Comparison of ENCODE assay signal across 20 cellular contexts in genomic region chr1:25253911-25254310, GRCh38. TPM values are rescaled to one million over a fixed set of nuclear protein-coding genes. Genes with fewer than 3 reads are reported as not detected.
DNase-seq lines count a peak whose midpoint lies in the region; ATAC-seq and TF ChIP-seq lines count a peak whose summit lies in the region.
"Had no signal": no experiment of that assay in that cellular context is flagged by ENCODE, and none has a peak within 500 bp of the region (broad histone marks: within the 10 kb centered on the region; RNA-seq: fewer than 3 reads in every experiment).

No MANE protein-coding gene starts in this region.

- CTCF ChIA-PET in BJ (lab: Yijun Ruan, JAX), result interaction anchor here (0.8 kb wide), 1 partner anchor 14 kb away, joined by 3 read pairs; no protein-coding TSS in a partner anchor

- POLR2A ChIA-PET in BJ (lab: Charles Lee), result no interaction called here

- H3K27me3 ChIP-seq in BJ (ENCODE audit: control insufficient read depth, insufficient read depth, low read length) (no peaks in the 10 kb centered on the region), HUES48 (ENCODE audit: control insufficient read depth, insufficient read depth, low read length) (no peaks in the 10 kb centered on the region)
- H3K27me3 ChIP-seq: MG63, upper lobe of right lung had no signal

- peak; percentile 39 for DNase-seq in BJ (ENCODE audit: low read depth)
- peak; percentile 32 for DNase-seq in astrocyte of the hippocampus (ENCODE audit: low read depth, low spot score)
- DNase-seq in kidney glomerular epithelial cell (lab: John Stamatoyannopoulos, UW), result peak; percentile 82
- no peak for DNase-seq in GOT3 (lab: John Stamatoyannopoulos, UW)
- no peak for DNase-seq in NCI-H748 (lab: John Stamatoyannopoulos, UW; ENCODE audit: unreplicated experiment)
- DNase-seq in NCI-H345 (lab: John Stamatoyannopoulos, UW), result no peak
- DNase-seq: activated naive CD4-positive, alpha-beta T cell; CD8-positive, alpha-beta T cell; erythroblast; GF-D8; hypothalamus; MG63; nephron progenitor cell; right cardiac atrium; stimulated activated CD4-positive, alpha-beta T cell treated with anti-CD3 and anti-CD28 coated beads, Interleukin-2, amount 100 ng/mL, for 48 hours; upper lobe of right lung had no signal

- no peak overlapping the region for H3K4me3 ChIP-seq in BJ (ENCODE audit: low read depth, low read length)
- H3K4me3 ChIP-seq in HUES48 (ENCODE audit: low read depth, low read length), result no peak overlapping the region
- H3K4me3 ChIP-seq: HAP-1, MG63, SK-N-MC, upper lobe of right lung had no signal

- H3K9ac ChIP-seq in HUES48 (ENCODE audit: low read depth, low read length), result no peak overlapping the region

- no peaks in the 10 kb centered on the region for H3K9me3 ChIP-seq in HUES48 (ENCODE audit: control insufficient read depth, insufficient read depth, low read length)
- H3K9me3 ChIP-seq: HAP-1, MG63, upper lobe of right lung had no signal

- no peaks in the 10 kb centered on the region for H3K36me3 ChIP-seq in BJ (ENCODE audit: control insufficient read depth, insufficient read depth, low read length)
- H3K36me3 ChIP-seq in HUES48 (ENCODE audit: control insufficient read depth, insufficient read depth, low read length), result no peaks in the 10 kb centered on the region
- H3K36me3 ChIP-seq: HAP-1, MG63, upper lobe of right lung had no signal

- TF ChIP-seq CTCF in BJ (IDR thresholded peaks at IDR 0.05; ENCODE audit: insufficient read depth, low read depth, low read length), result no peak

- peak overlapping the region; percentile 90 for H3K27ac ChIP-seq in HUES48 (ENCODE audit: low read depth, low read length)
- H3K27ac ChIP-seq: SK-N-MC, upper lobe of right lung had no signal

- ATAC-seq in HG03342 (IDR thresholded peaks at IDR 0.05; ENCODE audit: unreplicated experiment), result no peak
- ATAC-seq: CD8-positive, alpha-beta T cell; right cardiac atrium; upper lobe of right lung had no signal

- H3K4me1 ChIP-seq in HUES48 (ENCODE audit: control insufficient read depth, insufficient read depth, low read length), result peaks cover 12% of the 10 kb centered on the region
- H3K4me1 ChIP-seq: upper lobe of right lung had no signal

RNA-seq across cellular contexts. Expression of gene RSRP1, which starts 6.7 kb away (rescaled TPM):
- polyA plus RNA-seq in BJ (2011; rRNA removed), result 59.7 and 70.4 TPM in 2 replicates
- polyA minus RNA-seq in BJ (2011; rRNA and poly(A)+ RNA removed), result 42.7 and 56.1 TPM in 2 replicates

RNA-seq across cellular contexts. Expression of gene RHD, which starts 18.4 kb away (rescaled TPM):
- polyA plus RNA-seq in BJ (2011; rRNA removed), result 0.10 and 0.12 TPM in 2 replicates
- 0.05 TPM in 1 of 2 replicates, not detected in the other for polyA minus RNA-seq in BJ (2011; rRNA and poly(A)+ RNA removed)

RNA-seq across cellular contexts. Expression of gene SYF2, which starts 21.6 kb away (rescaled TPM):
- polyA plus RNA-seq in BJ (2011; rRNA removed), result 15.0 and 32.6 TPM in 2 replicates
- polyA minus RNA-seq in BJ (2011; rRNA and poly(A)+ RNA removed), result 3.1 and 3.3 TPM in 2 replicates

Comparison
In these comparisons a context has a peak if more than half of its experiments do, and no peak if none do; other contexts are left out.
1. DNase-seq: peak in BJ (single experiment), astrocyte of the hippocampus (single experiment) and kidney glomerular epithelial cell (single experiment); none in GOT3 (single experiment), NCI-H748 (single experiment) and NCI-H345 (single experiment).